ENCODE assay signal across 12 cellular contexts in genomic region chr16:27080870-27081269, GRCh38. TPM values are rescaled to one million over a fixed set of nuclear protein-coding genes. Genes with fewer than 3 reads are reported as not detected.
DNase-seq lines count a peak whose midpoint lies in the region; ATAC-seq, FAIRE-seq and TF ChIP-seq lines count a peak whose summit lies in the region.
"Had no signal": no experiment of that assay in that cellular context is flagged by ENCODE, and none has a peak within 500 bp of the region (broad histone marks: within the 10 kb centered on the region; RNA-seq: fewer than 3 reads in every experiment).

No MANE protein-coding gene starts in this region.

- no peak overlapping the region for H3K27ac ChIP-seq in H1 (ENCODE audit: low read depth, low read length)
- no peak overlapping the region for H3K27ac ChIP-seq in osteoblast (ENCODE audit: low read depth, low read length)
- H3K27ac ChIP-seq: BLaER1, neutrophil had no signal

- 36% methylated on average over 4 of the region's 4 CpGs; no CpG with 5 or more reads in 1 of the 2 experiments for WGBS in H1 (ENCODE audit: extremely low coverage in 1 of 2, insufficient coverage in 1 of 2, insufficient read length in 1 of 2, insufficient replicate concordance in 2 of 2, low coverage in 1 of 2, low lambda C conversion rate in 2 of 2, missing lambda C conversion rate in 1 of 2), 2 experiments

- H3K4ac ChIP-seq in H1 (replicated peaks; ENCODE audit: insufficient read length, low read depth, low read length): no peak overlapping the region

- no peak overlapping the region for H4K91ac ChIP-seq in H1 (replicated peaks; ENCODE audit: insufficient read length, low read length)

- H4K8ac ChIP-seq in H1 (ENCODE audit: extremely low read depth, insufficient read depth, low read length): peak overlapping the region; percentile 88; the same call in 1 of the 2 replicates

- H2BK120ac ChIP-seq in H1 (replicated peaks; ENCODE audit: low read depth, low read length): no peak overlapping the region

- H3K79me2 ChIP-seq in H1 (ENCODE audit: control insufficient read depth in 1 of 2, insufficient read depth in 2 of 2, low read length in 2 of 2) (no peaks in the 10 kb centered on the region), osteoblast (ENCODE audit: insufficient read depth, low read length) (no peaks in the 10 kb centered on the region)

- peak; percentile 47 to 64 for TF ChIP-seq RAD21 in H1 (IDR thresholded peaks at IDR 0.05 in 1 of 2, conservative IDR thresholded peaks at IDR 0.05 in 1 of 2; ENCODE audit: low read depth in 2 of 2, low read length in 2 of 2)

- H3K23ac ChIP-seq in H1 (ENCODE audit: insufficient read length): no peak overlapping the region

- no peak overlapping the region for H3K56ac ChIP-seq in H1 (replicated peaks; ENCODE audit: insufficient read length, low read depth, low read length)

- peak overlapping the region; percentile 82; the same call in 1 of the 2 replicates for H2AFZ ChIP-seq in H1 (ENCODE audit: low read length)
- no peak overlapping the region for H2AFZ ChIP-seq in osteoblast (ENCODE audit: low read length)

- 0 out of 2 replicates have a peak overlapping the region, but pooled peaks have one; percentile 24 for H2BK20ac ChIP-seq in H1 (ENCODE audit: low read length)

- TF ChIP-seq POLR2A in H1 (IDR thresholded peaks at IDR 0.05; ENCODE audit: control extremely low read depth in 1 of 2, low read depth in 2 of 2, low read length in 2 of 2): 0 out of 3 replicates have a peak, but pooled peaks of 1 of the 2 experiments have one; percentile 29

- H3K18ac ChIP-seq in H1 (ENCODE audit: extremely low read depth, low read length): 0 out of 2 replicates have a peak overlapping the region, but pooled peaks have one; percentile 26

- no peak overlapping the region for H3K14ac ChIP-seq in H1 (ENCODE audit: insufficient read length)

- no peak overlapping the region for H2AK5ac ChIP-seq in H1 (ENCODE audit: low read depth, low read length)

- CTCF ChIA-PET in H1 (lab: Charles Lee; ENCODE audit: partially characterized antibody): interaction anchor here (0.7 to 1.1 kb wide), 11 partner anchors 9 to 120 kb away, joined by 3 to 6 read pairs (median 3); no protein-coding TSS in a partner anchor

- DNase-seq in NCI-H524 (lab: John Stamatoyannopoulos, UW): peak; percentile 3 to 5
- DNase-seq in NCI-H524 treated with DMSO at 0.1 percent for 48 hours (lab: John Stamatoyannopoulos, UW): no peak
- peak; percentile 18 for DNase-seq in M059J (ENCODE audit: low read depth)
- no peak for DNase-seq in H1 (ENCODE audit: low read depth in 1 of 2, low spot score in 2 of 2)
- no peak for DNase-seq in osteoblast (ENCODE audit: insufficient read length, low spot score, missing footprints)
- no peak for DNase-seq in omental fat pad (ENCODE audit: low spot score)
- DNase-seq: activated CD8-positive, alpha-beta memory T cell treated with anti-CD3 and anti-CD28 coated beads, Interleukin-2, amount 10 ng/mL, durations not matched to agents 7 days and 5 days; effector CD8-positive, alpha-beta T cell had no signal

- H2BK12ac ChIP-seq in H1 (ENCODE audit: low read depth, low read length): 0 out of 2 replicates have a peak overlapping the region, but pooled peaks have one; percentile 44

- no peak overlapping the region for H3K9ac ChIP-seq in H1 (replicated peaks in 1 of 4; ENCODE audit: extremely low read depth in 1 of 4, low read depth in 3 of 4, low read length in 3 of 4)
- H3K9ac ChIP-seq: BLaER1 had no signal

- H3K27me3 ChIP-seq in H1 (replicated peaks in 1 of 4; ENCODE audit: control insufficient read depth in 3 of 4, extremely low read depth in 1 of 4, insufficient read depth in 3 of 4, low read length in 3 of 4) (no peaks in the 10 kb centered on the region), osteoblast (ENCODE audit: insufficient read depth, low read length) (no peaks in the 10 kb centered on the region)
- H3K27me3 ChIP-seq: BLaER1 had no signal

- no peak overlapping the region for H3K4me3 ChIP-seq in H1 (ENCODE audit: extremely low read depth in 1 of 4, insufficient read depth in 2 of 4, low read depth in 3 of 4, low read length in 4 of 4)
- no peak overlapping the region for H3K4me3 ChIP-seq in osteoblast (ENCODE audit: insufficient read depth, low read length)
- H3K4me3 ChIP-seq: BLaER1 had no signal

- TF ChIP-seq EP300 in H1 (IDR thresholded peaks at IDR 0.05; ENCODE audit: borderline replicate concordance in 1 of 2, low read depth in 2 of 2, low read length in 2 of 2): no peak

- H3K4me1 ChIP-seq in H1 (replicated peaks in 1 of 4; ENCODE audit: control insufficient read depth in 3 of 4, insufficient read depth in 4 of 4, low read length in 3 of 4): peaks cover 0 to 18% (median 5%) of the 10 kb centered on the region in 4 experiments; a peak in 6 of 7 replicates
- no peaks in the 10 kb centered on the region for H3K4me1 ChIP-seq in osteoblast (ENCODE audit: insufficient read depth, low read length)

- POLR2A ChIA-PET in H1 (lab: Charles Lee; ENCODE audit: partially characterized antibody): no interaction called here

- TF ChIP-seq CTCF in H1 (IDR thresholded peaks at IDR 0.05; ENCODE audit: control extremely low read depth in 1 of 3, insufficient read depth in 1 of 3, low read depth in 1 of 3, low read length in 3 of 3) (peak; percentile 29 to 78 (median 53)), osteoblast (IDR thresholded peaks at IDR 0.05; ENCODE audit: extremely low read depth, low read depth, low read length) (peak; percentile 51), omental fat pad (IDR thresholded peaks at IDR 0.05) (no peak)

- H3K4me2 ChIP-seq in H1 (ENCODE audit: insufficient read depth in 1 of 2, low read depth in 2 of 2, low read length in 2 of 2) (peak overlapping the region in 1 of 2 experiments; percentile 2; a peak in 1 of 4 replicates), osteoblast (ENCODE audit: insufficient read depth, low read length) (no peak overlapping the region)
- H3K4me2 ChIP-seq: BLaER1 had no signal

- no peaks in the 10 kb centered on the region for H3K23me2 ChIP-seq in H1 (ENCODE audit: low read depth, low read length)

- no peak overlapping the region for H4K5ac ChIP-seq in H1 (ENCODE audit: insufficient read length, low read depth, low read length)

- peak overlapping the region; percentile 13; the same call in 1 of the 2 replicates for H2BK5ac ChIP-seq in H1 (ENCODE audit: low read depth, low read length)

- no peaks in the 10 kb centered on the region for H3K79me1 ChIP-seq in H1 (ENCODE audit: low read depth, low read length)

- no peak overlapping the region for H2BK15ac ChIP-seq in H1 (ENCODE audit: low read length)

- peak; percentile 28 for FAIRE-seq in H1 (lab: Jason Lieb, UNC)

- 0 out of 4 replicates have a peak, but pooled peaks cover 0 to 1% of the 10 kb centered on the region in 2 experiments for H3K9me3 ChIP-seq in H1 (ENCODE audit: insufficient read depth in 2 of 2, low read depth in 1 of 2, low read length in 1 of 2)
- H3K9me3 ChIP-seq in osteoblast (ENCODE audit: low read depth, low read length): no peaks in the 10 kb centered on the region
- H3K9me3 ChIP-seq: BLaER1, neutrophil had no signal

- ATAC-seq in omental fat pad (ENCODE audit: low FRiP score) (no peak), GM21723 (IDR thresholded peaks at IDR 0.05; ENCODE audit: unreplicated experiment) (no peak), HG02840 (IDR thresholded peaks at IDR 0.05; ENCODE audit: low FRiP score, unreplicated experiment) (no peak)
- ATAC-seq: activated CD8-positive, alpha-beta memory T cell treated with anti-CD3 and anti-CD28 coated beads, Interleukin-2, amount 10 ng/mL, durations not matched to agents 7 days and 5 days had no signal

- H3K36me3 ChIP-seq in H1 (ENCODE audit: control insufficient read depth in 2 of 4, insufficient read depth in 4 of 4, low read length in 3 of 4) (no peaks in the 10 kb centered on the region), osteoblast (ENCODE audit: insufficient read depth, low read length) (no peaks in the 10 kb centered on the region)
- H3K36me3 ChIP-seq: BLaER1, neutrophil had no signal

- no peaks in the 10 kb centered on the region for H4K20me1 ChIP-seq in H1 (replicated peaks in 1 of 2; ENCODE audit: control insufficient read depth in 1 of 2, insufficient read depth in 2 of 2, low read length in 2 of 2)
- no peaks in the 10 kb centered on the region for H4K20me1 ChIP-seq in osteoblast (ENCODE audit: insufficient read depth, low read length)
- H4K20me1 ChIP-seq: BLaER1 had no signal

TF ChIP-seq in H1, 55 proteins besides CTCF, POLR2A, EP300 and RAD21:
- TF ChIP-seq TAF1 (IDR thresholded peaks at IDR 0.05; ENCODE audit: low read depth, low read length) (peak; percentile 26; the same call in 1 of the 2 replicates), E2F6 (IDR thresholded peaks at IDR 0.05) (0 out of 2 replicates have a peak, but pooled peaks have one; percentile 10), HDAC2 (IDR thresholded peaks at IDR 0.05; ENCODE audit: borderline replicate concordance in 1 of 2, low read depth in 2 of 2, low read length in 2 of 2) (no peak), TCF12 (IDR thresholded peaks at IDR 0.05; ENCODE audit: low read depth, low read length) (no peak), GABPA (IDR thresholded peaks at IDR 0.05; ENCODE audit: borderline replicate concordance, insufficient read depth, low read length) (no peak), TEAD4 (IDR thresholded peaks at IDR 0.05; ENCODE audit: low read depth, low read length) (peak; percentile 80)
TF ChIP-seq in H1: peak in this region for 3.

RNA-seq across cellular contexts. Expression of gene C16orf82, which starts 14.1 kb away (rescaled TPM):
- not detected in 2 replicates for total RNA-seq in M059J (2014; rRNA removed; shearing (Covaris generic))
- not detected in 2 replicates for total RNA-seq in H1 (2021; fragmentation: NEBNext Ultra II Directional; extraction: Animal tissue kit (Norgen Biotek cat#: 25700))
- polyA plus RNA-seq in H1 (2011; rRNA removed): not detected in 2 replicates
- polyA plus RNA-seq in H1 (2011; cell fraction: cytosol; rRNA removed): not detected
- not detected for polyA plus RNA-seq in H1 (2011; cell fraction: nucleus; rRNA removed)
- not detected in 4 replicates for polyA plus RNA-seq in H1 (2012, experiment 1 of 2)
- not detected for polyA plus RNA-seq in H1 (2012, experiment 2 of 2)
- polyA plus RNA-seq in H1 (2013, experiment 1 of 2): not detected
- polyA plus RNA-seq in H1 (2013, experiment 2 of 2): not detected
- 0.10 TPM in 1 of 2 replicates, not detected in the other for polyA minus RNA-seq in H1 (2011; rRNA and poly(A)+ RNA removed)
- polyA minus RNA-seq in H1 (2011; cell fraction: cytosol; rRNA and poly(A)+ RNA removed): not detected
- not detected for polyA minus RNA-seq in H1 (2011; cell fraction: nucleus; rRNA and poly(A)+ RNA removed)
- total RNA-seq in osteoblast (not detected in 2 replicates), omental fat pad (not detected)
- total RNA-seq: activated CD8-positive, alpha-beta memory T cell treated with anti-CD3 and anti-CD28 coated beads, Interleukin-2, amount 10 ng/mL, durations not matched to agents 7 days and 5 days had no signal

Comparison
In these comparisons a context has a peak if more than half of its experiments do, and no peak if none do; other contexts are left out.
1. DNase-seq: peak in NCI-H524 (2 of 2) and M059J (single experiment); none in NCI-H524 treated with DMSO at 0.1 percent for 48 hours (single experiment), H1 (0 of 2), osteoblast (single experiment) and omental fat pad (single experiment).
2. CTCF ChIP-seq: peak in H1 (3 of 3) and osteoblast (single experiment); none in omental fat pad (0 of 3).